ENCODE assay signal across 1 cellular context in the genomic region with DNA sequence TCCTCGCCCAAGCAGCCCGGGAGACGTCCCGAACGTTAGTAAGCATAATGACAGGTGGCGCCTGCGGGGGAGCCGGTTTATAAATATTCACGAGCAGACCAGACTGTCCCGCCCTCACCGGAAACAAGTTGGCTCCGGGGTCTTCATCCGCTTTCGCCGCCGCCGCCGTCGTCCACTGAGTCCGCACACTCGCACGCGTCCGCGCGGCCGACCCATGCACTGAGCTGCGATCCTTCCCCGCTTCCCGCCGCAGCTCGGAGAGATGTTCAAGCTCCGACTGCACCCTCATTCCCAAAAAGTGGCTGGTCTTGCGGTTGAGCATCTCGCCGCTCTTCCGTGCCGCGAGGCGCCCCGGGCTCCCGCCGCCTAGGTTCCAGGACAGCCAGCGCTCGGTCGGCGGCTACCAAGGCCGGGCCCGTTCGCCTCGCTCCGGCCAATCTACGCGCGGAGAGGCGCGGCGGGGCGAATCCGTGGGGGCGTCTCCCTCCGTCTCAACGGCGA.
TF ChIP-seq lines count a peak whose summit lies in the region.

No MANE protein-coding gene starts in this region.

TF ChIP-seq in HCT116, 20 proteins besides CTCF, POLR2A, EP300 and RAD21:
- no peak for TF ChIP-seq ZNF274 (IDR thresholded peaks at IDR 0.05; ENCODE audit: low read depth, low read length)
- no peak for TF ChIP-seq YY1 (IDR thresholded peaks at IDR 0.05; ENCODE audit: extremely low read depth, insufficient replicate concordance, low read depth, low read length)
- TF ChIP-seq ZFX (IDR thresholded peaks at IDR 0.05) = peak; percentile 48; the same call in 1 of the 2 replicates
TF ChIP-seq in HCT116: peak in this region for 1.
